ENCODE assay signal across 8 cellular contexts in the genomic region with DNA sequence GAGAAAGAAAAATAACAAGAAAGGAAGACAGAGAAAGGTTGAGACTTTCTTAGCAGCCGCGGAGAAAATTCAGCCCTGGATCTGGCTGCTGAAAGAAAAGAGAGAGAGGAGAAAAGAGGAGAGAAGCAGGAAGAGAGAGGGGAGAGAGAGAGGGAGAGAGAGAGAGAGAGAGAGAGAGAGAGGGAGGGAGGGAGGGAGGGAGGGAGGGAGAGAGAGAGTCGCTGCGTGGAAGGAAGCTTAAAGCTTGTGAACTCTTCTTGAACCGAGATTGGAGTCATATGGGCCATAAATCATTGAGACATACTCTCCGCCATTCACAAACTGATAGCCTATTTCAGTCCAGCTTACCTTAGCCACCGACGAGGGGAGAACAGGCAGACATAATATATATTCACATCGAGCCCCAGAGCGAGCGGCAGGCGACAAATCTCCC. TPM values are rescaled to one million over a fixed set of nuclear protein-coding genes. Genes with fewer than 3 reads are reported as not detected.
DNase-seq lines count a peak whose midpoint lies in the region; ATAC-seq and TF ChIP-seq lines count a peak whose summit lies in the region.

No MANE protein-coding gene starts in this region.

- H3K27ac ChIP-seq in SJCRH30 (peak overlapping the region; percentile 52), psoas muscle (peak overlapping the region; percentile 73)

- H3K36me3 ChIP-seq in SJCRH30 (peaks cover 10% of the 10 kb centered on the region; the same call in 1 of the 2 replicates), psoas muscle (ENCODE audit: insufficient read depth in 1 of 2, low read depth in 1 of 2) (peaks cover 0 to 6% of the 10 kb centered on the region in 2 donors)

- DNase-seq in Right ventricle myocardium inferior (ENCODE audit: missing footprints) (no peak), cardiac septum (ENCODE audit: low spot score) (no peak), SJCRH30 (peak; percentile 32 to 68), fibroblast of the aortic adventitia (ENCODE audit: low read depth) (peak; percentile 98), psoas muscle (no peak), globus pallidus (ENCODE audit: low spot score) (no peak)
- no peak for DNase-seq in activated CD4-positive, CD25-positive, alpha-beta regulatory T cell (lab: John Stamatoyannopoulos, UW)

- H3K9me3 ChIP-seq in SJCRH30 (replicated peaks) = no peaks in the 10 kb centered on the region
- H3K9me3 ChIP-seq in psoas muscle = no peaks in the 10 kb centered on the region

- ATAC-seq in Right ventricle myocardium inferior = peak; percentile 36
- peak; percentile 60 to 81 (median 78) for ATAC-seq in psoas muscle
- ATAC-seq in HG02840 (IDR thresholded peaks at IDR 0.05; ENCODE audit: low FRiP score, unreplicated experiment) = no peak

- peak overlapping the region; percentile 62 for H3K4me3 ChIP-seq in SJCRH30
- peak overlapping the region; percentile 69 for H3K4me3 ChIP-seq in fibroblast of the aortic adventitia (ENCODE audit: low read depth, low read length)
- peak overlapping the region; percentile 64 for H3K4me3 ChIP-seq in psoas muscle

- intact Hi-C loops in Right ventricle myocardium inferior (cut with DNase I) (no loop called here), cardiac septum (cut with DNase I) (no loop called here), psoas muscle (cut with DNase I) (no loop called here)

- TF ChIP-seq CTCF in fibroblast of the aortic adventitia (IDR thresholded peaks at IDR 0.05; ENCODE audit: insufficient read depth, low read length) = no peak
- no peak for TF ChIP-seq CTCF in psoas muscle (IDR thresholded peaks at IDR 0.05)

- H3K27me3 ChIP-seq in SJCRH30 (no peaks in the 10 kb centered on the region), psoas muscle (ENCODE audit: insufficient read depth in 3 of 3, low read length in 2 of 3) (peaks cover 0 to 8% (median 2%) of the 10 kb centered on the region in 3 donors)

- WGBS in psoas muscle, 3 donors = 10 to 14% (median 13%) methylated on average over 12 of the region's 12 CpGs

- H3K4me1 ChIP-seq in SJCRH30 = peaks cover 16% of the 10 kb centered on the region
- H3K4me1 ChIP-seq in psoas muscle = peaks cover 6% of the 10 kb centered on the region

RNA-seq across cellular contexts. Expression of a gene that starts 10.3 kb away (rescaled TPM):
- total RNA-seq in Right ventricle myocardium inferior (2.5 TPM), cardiac septum (4.9 TPM), fibroblast of the aortic adventitia (ENCODE audit: low replicate concordance) (1.5 and 9.0 TPM in 2 replicates), psoas muscle (10 to 100 TPM in 1 of 4 donors, 1 to 10 TPM in 3; 3.1 to 12.9 (median 6.5) TPM)
- 5.9 and 7.6 TPM in 2 replicates for total RNA-seq in SJCRH30 (2014; rRNA removed; shearing (Covaris generic))
- polyA plus RNA-seq in psoas muscle = 1 to 10 TPM; 4.6 to 5.0 (median 5.0) TPM

RNA-seq across cellular contexts. Expression of a gene that starts 23.0 kb away (rescaled TPM):
- total RNA-seq in Right ventricle myocardium inferior (0.38 TPM), cardiac septum (1.6 TPM), fibroblast of the aortic adventitia (ENCODE audit: low replicate concordance) (3.8 and 7.0 TPM in 2 replicates), psoas muscle (1 to 10 TPM in 2 of 4 donors, under 1 TPM in 2; 0.80 to 4.0 (median 1.3) TPM)
- 3.7 and 4.3 TPM in 2 replicates for total RNA-seq in SJCRH30 (2014; rRNA removed; shearing (Covaris generic))
- polyA plus RNA-seq in psoas muscle = under 1 TPM; 0.38 to 0.89 (median 0.55) TPM

RNA-seq across cellular contexts. Expression of a gene that starts 24.4 kb away (rescaled TPM):
- total RNA-seq in Right ventricle myocardium inferior = not detected
- total RNA-seq in cardiac septum = not detected
- total RNA-seq in SJCRH30 (2014; rRNA removed; shearing (Covaris generic)) = not detected in 2 replicates
- not detected in 2 replicates for total RNA-seq in fibroblast of the aortic adventitia (ENCODE audit: low replicate concordance)
- not detected for total RNA-seq in psoas muscle
- not detected for polyA plus RNA-seq in psoas muscle

RNA-seq across cellular contexts. Expression of a gene that starts 34.8 kb away (rescaled TPM):
- total RNA-seq in Right ventricle myocardium inferior (1.2 TPM), cardiac septum (4.2 TPM), fibroblast of the aortic adventitia (ENCODE audit: low replicate concordance) (9.7 and 14.2 TPM in 2 replicates), psoas muscle (1 to 10 TPM; 1.5 to 8.8 (median 1.9) TPM)
- total RNA-seq in SJCRH30 (2014; rRNA removed; shearing (Covaris generic)) = 7.4 and 8.8 TPM in 2 replicates
- 1 to 10 TPM in 2 of 3 donors, under 1 TPM in 1; 0.96 to 1.5 (median 1.4) TPM for polyA plus RNA-seq in psoas muscle

RNA-seq across cellular contexts. Expression of a gene that starts 38.4 kb away (rescaled TPM):
- total RNA-seq in Right ventricle myocardium inferior = not detected
- total RNA-seq in cardiac septum = not detected
- 0.51 and 0.61 TPM in 2 replicates for total RNA-seq in SJCRH30 (2014; rRNA removed; shearing (Covaris generic))
- total RNA-seq in fibroblast of the aortic adventitia (ENCODE audit: low replicate concordance) = 0.27 and 0.57 TPM in 2 replicates
- total RNA-seq in psoas muscle = under 1 TPM in 3 of 4 donors, not detected in 1; 0.17 to 0.71 (median 0.24) TPM
- polyA plus RNA-seq in psoas muscle = under 1 TPM; 0.03 to 0.30 (median 0.17) TPM

Comparison
In these comparisons a context has a peak if more than half of its experiments do, and no peak if none do; other contexts are left out.
1. DNase-seq: peak in SJCRH30 (2 of 2) and fibroblast of the aortic adventitia (single experiment); none in Right ventricle myocardium inferior (single experiment), cardiac septum (single experiment), psoas muscle (0 of 2), globus pallidus (single experiment) and activated CD4-positive, CD25-positive, alpha-beta regulatory T cell (0 of 4).
2. Peak in every context shown above with its lines, with median percentiles within 50 percentile points of each other: H3K4me3 ChIP-seq.